20 cellular contexts compared by ENCODE assay signal in genomic region chrX:154343063-154343462, GRCh38. TPM values are rescaled to one million over a fixed set of nuclear protein-coding genes. Genes with fewer than 3 reads are reported as not detected.
DNase-seq lines count a peak whose midpoint lies in the region; ATAC-seq, FAIRE-seq and TF ChIP-seq lines count a peak whose summit lies in the region.
"Not testable (repeated sequence)": the region's sequence is repeated elsewhere in the genome, so short reads cannot be mapped to it uniquely, and the experiment has no call there.
"Had no signal": no experiment of that assay in that cellular context is flagged by ENCODE, and none has a peak within 500 bp of the region (broad histone marks: within the 10 kb centered on the region; RNA-seq: fewer than 3 reads in every experiment).

No MANE protein-coding gene starts in this region.

- not testable (repeated sequence) for TF ChIP-seq POLR2A in A549 (IDR thresholded peaks at IDR 0.05; ENCODE audit: low read length)

- POLR2A ChIA-PET in A549 (lab: Yijun Ruan, JAX); activated CD8-positive, alpha-beta T cell treated with anti-CD3 and anti-CD28 coated beads, Interleukin-2, amount 10 ng/mL, durations not matched to agents 7 days and 5 days (lab: Charles Lee): not testable (repeated sequence)

- H3K4me3 Mint-ChIP-seq in activated CD8-positive, alpha-beta T cell treated with anti-CD3 and anti-CD28 coated beads, Interleukin-2, amount 10 ng/mL, durations not matched to agents 7 days and 5 days; central memory CD8-positive, alpha-beta T cell; stimulated activated effector memory CD8-positive, alpha-beta T cell treated with anti-CD3 and anti-CD28 coated beads, Interleukin-12 subunit alpha, Interleukin-12 subunit beta, amount 100 ng/mL, for 72 hours: not testable (repeated sequence)

- not testable (repeated sequence) for TF ChIP-seq EP300 in A549 (IDR thresholded peaks at IDR 0.05)

- not testable (repeated sequence) for H3K27me3 Mint-ChIP-seq in activated CD8-positive, alpha-beta T cell treated with anti-CD3 and anti-CD28 coated beads, Interleukin-2, amount 10 ng/mL, durations not matched to agents 7 days and 5 days (ENCODE audit: low read depth); central memory CD8-positive, alpha-beta T cell

- not testable (repeated sequence) for H3K27ac ChIP-seq in A549

- not testable (repeated sequence) for H3K4me2 ChIP-seq in A549

- no CpG with 5 or more reads among the region's 16 CpGs for WGBS in A549 (ENCODE audit: missing lambda C conversion rate)

- not testable (repeated sequence) for DNase-seq in A549 (ENCODE audit: low read depth in 1 of 2, low spot score in 1 of 2); activated CD8-positive, alpha-beta T cell treated with anti-CD3 and anti-CD28 coated beads, Interleukin-2, amount 10 ng/mL, durations not matched to agents 7 days and 5 days; central memory CD8-positive, alpha-beta T cell (ENCODE audit: low spot score in 2 of 2); left lobe of liver (ENCODE audit: low spot score); stimulated activated effector memory CD8-positive, alpha-beta T cell treated with anti-CD3 and anti-CD28 coated beads, Interleukin-12 subunit alpha, Interleukin-12 subunit beta, amount 100 ng/mL, for 72 hours (ENCODE audit: low spot score in 2 of 2)

- TF ChIP-seq CTCF in A549 (IDR thresholded peaks at IDR 0.05) = not testable (repeated sequence)

- not testable (repeated sequence) for H3K4me1 Mint-ChIP-seq in activated CD8-positive, alpha-beta T cell treated with anti-CD3 and anti-CD28 coated beads, Interleukin-2, amount 10 ng/mL, durations not matched to agents 7 days and 5 days (ENCODE audit: low read depth); central memory CD8-positive, alpha-beta T cell; stimulated activated effector memory CD8-positive, alpha-beta T cell treated with anti-CD3 and anti-CD28 coated beads, Interleukin-12 subunit alpha, Interleukin-12 subunit beta, amount 100 ng/mL, for 72 hours

- H3K27ac Mint-ChIP-seq in activated CD8-positive, alpha-beta T cell treated with anti-CD3 and anti-CD28 coated beads, Interleukin-2, amount 10 ng/mL, durations not matched to agents 7 days and 5 days; central memory CD8-positive, alpha-beta T cell (ENCODE audit: low read depth); stimulated activated effector memory CD8-positive, alpha-beta T cell treated with anti-CD3 and anti-CD28 coated beads, Interleukin-12 subunit alpha, Interleukin-12 subunit beta, amount 100 ng/mL, for 72 hours: not testable (repeated sequence)

- peak; percentile 100 for FAIRE-seq in A549 (lab: Jason Lieb, UNC)

- not testable (repeated sequence) for TF ChIP-seq RAD21 in A549 (conservative IDR thresholded peaks at IDR 0.05 in 1 of 2, IDR thresholded peaks at IDR 0.05 in 1 of 2)

- H3K36me3 Mint-ChIP-seq in activated CD8-positive, alpha-beta T cell treated with anti-CD3 and anti-CD28 coated beads, Interleukin-2, amount 10 ng/mL, durations not matched to agents 7 days and 5 days (ENCODE audit: low read depth); central memory CD8-positive, alpha-beta T cell (ENCODE audit: insufficient read depth): not testable (repeated sequence)
- peaks cover 13% of the 10 kb centered on the region for H3K36me3 Mint-ChIP-seq in stimulated activated effector memory CD8-positive, alpha-beta T cell treated with anti-CD3 and anti-CD28 coated beads, Interleukin-12 subunit alpha, Interleukin-12 subunit beta, amount 100 ng/mL, for 72 hours

- not testable (repeated sequence) for H3K4me1 ChIP-seq in A549

- not testable (repeated sequence) for H3K9me3 ChIP-seq in A549

- ATAC-seq in A549 (peak; percentile 4 to 12; a peak in 5 of 6 replicates), GM19023 (IDR thresholded peaks at IDR 0.05; ENCODE audit: unreplicated experiment) (peak; percentile 6), HG02610 (IDR thresholded peaks at IDR 0.05; ENCODE audit: unreplicated experiment) (peak; percentile 25), HG03439 (IDR thresholded peaks at IDR 0.05; ENCODE audit: unreplicated experiment) (peak; percentile 27), left lobe of liver (peak; percentile 7)
- ATAC-seq in activated CD8-positive, alpha-beta T cell treated with anti-CD3 and anti-CD28 coated beads, Interleukin-2, amount 10 ng/mL, durations not matched to agents 7 days and 5 days = peak; percentile 1
- ATAC-seq in central memory CD8-positive, alpha-beta T cell (replicated peaks; ENCODE audit: extremely low read depth, poor library complexity, severe bottlenecking) = peak; percentile 20
- peak; percentile 46 for ATAC-seq in stimulated activated effector memory CD8-positive, alpha-beta T cell treated with anti-CD3 and anti-CD28 coated beads, Interleukin-12 subunit alpha, Interleukin-12 subunit beta, amount 100 ng/mL, for 72 hours

- H3K4me3 ChIP-seq in A549 = not testable (repeated sequence)

- not testable (repeated sequence) for H3K9me3 Mint-ChIP-seq in activated CD8-positive, alpha-beta T cell treated with anti-CD3 and anti-CD28 coated beads, Interleukin-2, amount 10 ng/mL, durations not matched to agents 7 days and 5 days (ENCODE audit: insufficient read depth); central memory CD8-positive, alpha-beta T cell; stimulated activated effector memory CD8-positive, alpha-beta T cell treated with anti-CD3 and anti-CD28 coated beads, Interleukin-12 subunit alpha, Interleukin-12 subunit beta, amount 100 ng/mL, for 72 hours

- CTCF ChIA-PET in A549 (lab: Yijun Ruan, JAX); activated CD8-positive, alpha-beta T cell treated with anti-CD3 and anti-CD28 coated beads, Interleukin-2, amount 10 ng/mL, durations not matched to agents 7 days and 5 days (lab: Charles Lee): not testable (repeated sequence)

RNA-seq across cellular contexts. Expression of gene FLNA, which starts 31.4 kb away (rescaled TPM):
- 303 and 351 TPM in 2 replicates for polyA plus RNA-seq in A549 (2011; rRNA removed)
- 552 and 728 TPM in 2 replicates for polyA plus RNA-seq in A549 (2012; cell fraction: cytosol; rRNA removed)
- polyA plus RNA-seq in A549 (2012; cell fraction: nucleus; rRNA removed) = 3,208 and 3,689 TPM in 2 replicates
- 1,116 to 1,252 TPM (median 1,118 TPM) in 3 replicates for polyA plus RNA-seq in A549 (2017; fragmentation: RNase III; extraction: RNeasy Plus Mini Kit Qiagen cat#74134 plus additional on column Dnase treatment)
- 1,164 and 1,868 TPM in 2 replicates for polyA minus RNA-seq in A549 (2011; rRNA and poly(A)+ RNA removed)
- 1,000 to 10,000 TPM; 1,371 to 1,454 TPM for total RNA-seq in activated CD8-positive, alpha-beta T cell treated with anti-CD3 and anti-CD28 coated beads, Interleukin-2, amount 10 ng/mL, durations not matched to agents 7 days and 5 days
- 76.6 TPM for total RNA-seq in left lobe of liver

RNA-seq across cellular contexts. Expression of gene EMD, which starts 36.0 kb away (rescaled TPM):
- 34.6 and 40.7 TPM in 2 replicates for polyA plus RNA-seq in A549 (2011; rRNA removed)
- 69.1 and 94.4 TPM in 2 replicates for polyA plus RNA-seq in A549 (2012; cell fraction: cytosol; rRNA removed)
- 86.5 and 123 TPM in 2 replicates for polyA plus RNA-seq in A549 (2012; cell fraction: nucleus; rRNA removed)
- polyA plus RNA-seq in A549 (2017; fragmentation: RNase III; extraction: RNeasy Plus Mini Kit Qiagen cat#74134 plus additional on column Dnase treatment) = 126 to 131 TPM (median 130 TPM) in 3 replicates
- polyA minus RNA-seq in A549 (2011; rRNA and poly(A)+ RNA removed) = 44.1 and 55.6 TPM in 2 replicates
- 10 to 100 TPM; 65.9 to 66.0 TPM for total RNA-seq in activated CD8-positive, alpha-beta T cell treated with anti-CD3 and anti-CD28 coated beads, Interleukin-2, amount 10 ng/mL, durations not matched to agents 7 days and 5 days
- 19.5 TPM for total RNA-seq in left lobe of liver

RNA-seq across cellular contexts. Expression of gene TKTL1, which starts 47.5 kb away (rescaled TPM):
- polyA plus RNA-seq in A549 (2011; rRNA removed) = 0.14 TPM in 1 of 2 replicates, not detected in the other
- polyA plus RNA-seq in A549 (2012; cell fraction: cytosol; rRNA removed) = 0.08 TPM in 1 of 2 replicates, not detected in the other
- 0.06 TPM in 1 of 2 replicates, not detected in the other for polyA plus RNA-seq in A549 (2012; cell fraction: nucleus; rRNA removed)
- polyA plus RNA-seq in A549 (2017; fragmentation: RNase III; extraction: RNeasy Plus Mini Kit Qiagen cat#74134 plus additional on column Dnase treatment) = not detected in 3 replicates
- polyA minus RNA-seq in A549 (2011; rRNA and poly(A)+ RNA removed) = not detected in 2 replicates
- 1 to 10 TPM; 1.3 to 1.5 TPM for total RNA-seq in activated CD8-positive, alpha-beta T cell treated with anti-CD3 and anti-CD28 coated beads, Interleukin-2, amount 10 ng/mL, durations not matched to agents 7 days and 5 days
- not detected for total RNA-seq in left lobe of liver
- total RNA-seq: Caco-2, dermis blood vessel endothelial cell, esophagus mucosa, fibroblast of villous mesenchyme, G401, pulmonary artery endothelial cell, RPMI7951, SJSA1 had no signal

RNA-seq across cellular contexts. Expression of gene TEX28, which starts 48.1 kb away (rescaled TPM):
- polyA plus RNA-seq in A549 (2011; rRNA removed) = not detected in 2 replicates
- not detected in 2 replicates for polyA plus RNA-seq in A549 (2012; cell fraction: cytosol; rRNA removed)
- polyA plus RNA-seq in A549 (2012; cell fraction: nucleus; rRNA removed) = not detected in 2 replicates
- polyA plus RNA-seq in A549 (2017; fragmentation: RNase III; extraction: RNeasy Plus Mini Kit Qiagen cat#74134 plus additional on column Dnase treatment) = not detected in 3 replicates
- polyA minus RNA-seq in A549 (2011; rRNA and poly(A)+ RNA removed) = not detected in 2 replicates
- total RNA-seq in activated CD8-positive, alpha-beta T cell treated with anti-CD3 and anti-CD28 coated beads, Interleukin-2, amount 10 ng/mL, durations not matched to agents 7 days and 5 days = not detected
- not detected for total RNA-seq in left lobe of liver
- total RNA-seq: activated CD4-positive, alpha-beta T cell treated with anti-CD3 and anti-CD28 coated beads, Interleukin-2, amount 10 ng/mL, durations not matched to agents 7 days and 5 days; Caco-2; dermis blood vessel endothelial cell; esophagus mucosa; fibroblast of villous mesenchyme; G401; naive thymus-derived CD8-positive, alpha-beta T cell; occipital lobe; pulmonary artery endothelial cell; RPMI7951; SJSA1 had no signal
- polyA plus RNA-seq: adipose tissue; naive thymus-derived CD8-positive, alpha-beta T cell had no signal

RNA-seq across cellular contexts. Expression of gene RPL10, which starts 55.1 kb away (rescaled TPM):
- polyA plus RNA-seq in A549 (2011; rRNA removed) (3,216 and 3,468 TPM in 2 replicates), A549 (2017; fragmentation: RNase III; extraction: RNeasy Plus Mini Kit Qiagen cat#74134 plus additional on column Dnase treatment) (4,594 to 4,829 TPM (median 4,804 TPM) in 3 replicates)
- 4,988 and 5,624 TPM in 2 replicates for polyA plus RNA-seq in A549 (2012; cell fraction: cytosol; rRNA removed)
- polyA plus RNA-seq in A549 (2012; cell fraction: nucleus; rRNA removed) = 3,974 and 5,274 TPM in 2 replicates
- polyA minus RNA-seq in A549 (2011; rRNA and poly(A)+ RNA removed) = 1,628 and 1,978 TPM in 2 replicates
- total RNA-seq in activated CD8-positive, alpha-beta T cell treated with anti-CD3 and anti-CD28 coated beads, Interleukin-2, amount 10 ng/mL, durations not matched to agents 7 days and 5 days = 1,000 to 10,000 TPM; 2,758 to 2,862 TPM
- total RNA-seq in left lobe of liver = 1,085 TPM

Comparison
In these comparisons a context has a peak if more than half of its experiments do, and no peak if none do; other contexts are left out.
1. RNA of gene FLNA, which starts 31.4 kb away (total RNA-seq): 1,371 to 1,454 TPM in activated CD8-positive, alpha-beta T cell treated with anti-CD3 and anti-CD28 coated beads, Interleukin-2, amount 10 ng/mL, durations not matched to agents 7 days and 5 days; 76.6 TPM in left lobe of liver (single experiment); every median in the first group is over 10 times any median in the second.
2. Peak in every context shown above with its lines, with median percentiles within 50 percentile points of each other: ATAC-seq.